21 cellular contexts compared by ENCODE assay signal in the genomic region with DNA sequence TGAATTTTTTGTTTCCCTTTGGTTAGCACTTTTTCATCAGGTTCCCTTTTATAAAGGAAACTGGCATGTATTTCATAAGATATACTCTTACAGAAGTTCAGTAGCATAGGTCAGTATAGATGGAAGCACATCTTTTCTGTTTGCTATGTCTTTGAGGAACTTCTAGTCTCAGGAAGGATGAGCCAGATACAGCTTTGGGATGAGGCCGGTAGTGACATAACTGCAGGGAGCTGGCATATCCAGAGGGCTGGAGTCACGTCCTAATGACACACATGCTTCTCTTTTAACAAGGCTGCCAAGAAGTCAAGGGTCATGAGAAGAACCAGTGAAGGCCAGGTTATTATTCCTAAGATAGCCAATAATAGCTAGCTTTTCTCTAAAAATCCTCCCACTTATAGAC. TPM values are rescaled to one million over a fixed set of nuclear protein-coding genes. Genes with fewer than 3 reads are reported as not detected.
DNase-seq lines count a peak whose midpoint lies in the region; ATAC-seq and TF ChIP-seq lines count a peak whose summit lies in the region.
"Had no signal": no experiment of that assay in that cellular context is flagged by ENCODE, and none has a peak within 500 bp of the region (broad histone marks: within the 10 kb centered on the region; RNA-seq: fewer than 3 reads in every experiment).

No MANE protein-coding gene starts in this region.

- peaks cover 19% of the 10 kb centered on the region for H3K4me1 ChIP-seq in CD4-positive, alpha-beta memory T cell (ENCODE audit: insufficient read depth, low read length)

- peak; percentile 1 to 71 for DNase-seq in NOMO-1 (lab: John Stamatoyannopoulos, UW; ENCODE audit: unreplicated experiment in 2 of 2)
- no peak for DNase-seq in NOMO-1 treated with dmso at 0.1 percent for 144 hours (lab: John Stamatoyannopoulos, UW; ENCODE audit: unreplicated experiment)
- DNase-seq in CD4-positive, alpha-beta memory T cell = no peak
- DNase-seq in memory B cell (ENCODE audit: low spot score in 2 of 2) = no peak
- no peak for DNase-seq in GM13977 (ENCODE audit: low spot score)
- no peak for DNase-seq in ACHN
- no peak for DNase-seq in DMS79 treated with DMSO at 0.1 percent for 48 hours (lab: John Stamatoyannopoulos, UW)
- DNase-seq: 8988T; activated CD4-positive, alpha-beta T cell treated with anti-CD3 and anti-CD28 coated beads for 36 hours; C1 segment of cervical spinal cord; IMR-90; kidney; mesendoderm; MG63; NCI-H1694; NCI-H748 treated with DMSO at 0.1 percent for 48 hours; nephron progenitor cell had no signal

- H3K27ac Mint-ChIP-seq in CD4-positive, alpha-beta memory T cell = peak overlapping the region; percentile 24 to 85 (median 59)
- peak overlapping the region; percentile 62 for H3K27ac Mint-ChIP-seq in activated T-helper 17 cell treated with anti-CD3 and anti-CD28 coated beads, Interleukin-2, amount 50 U/mL, for 72 hours
- peak overlapping the region; percentile 38 for H3K27ac Mint-ChIP-seq in memory B cell
- H3K27ac Mint-ChIP-seq: activated CD4-positive, alpha-beta T cell treated with anti-CD3 and anti-CD28 coated beads for 36 hours; nephron progenitor cell; progenitor cell of endocrine pancreas had no signal

- no peak overlapping the region for H3K4me3 Mint-ChIP-seq in CD4-positive, alpha-beta memory T cell
- no peak overlapping the region for H3K4me3 Mint-ChIP-seq in activated T-helper 17 cell treated with anti-CD3 and anti-CD28 coated beads, Interleukin-2, amount 50 U/mL, for 72 hours
- H3K4me3 Mint-ChIP-seq in memory B cell = no peak overlapping the region
- H3K4me3 Mint-ChIP-seq: activated CD4-positive, alpha-beta T cell treated with anti-CD3 and anti-CD28 coated beads for 36 hours had no signal

- TF ChIP-seq CTCF in GM13977 (IDR thresholded peaks at IDR 0.05; ENCODE audit: extremely low read depth, insufficient read depth, missing control alignments) = no peak

- intact Hi-C loops in CD4-positive, alpha-beta memory T cell (cut with micrococcal nuclease) = loop anchor here (5.0 kb wide), 1 partner anchor 34 kb away; the partner anchor contains the start of gene ADSL

- no peak for ATAC-seq in activated T-helper 17 cell treated with anti-CD3 and anti-CD28 coated beads, Interleukin-2, amount 50 U/mL, for 72 hours (replicated peaks)
- ATAC-seq in memory B cell (ENCODE audit: low read depth) = no peak
- ATAC-seq: activated CD4-positive, alpha-beta T cell treated with anti-CD3 and anti-CD28 coated beads for 36 hours had no signal

- POLR2A ChIA-PET in CD4-positive, alpha-beta memory T cell (lab: Charles Lee; ENCODE audit: partially characterized antibody) = interaction anchor here (0.7 to 1.0 kb wide), 2 partner anchors 10 to 27 kb away, joined by 3 to 4 read pairs; no protein-coding TSS in a partner anchor

- CTCF ChIA-PET in CD4-positive, alpha-beta memory T cell (lab: Charles Lee; ENCODE audit: partially characterized antibody) = interaction anchor here (0.6 kb wide), 1 partner anchor 33 kb away, joined by 3 read pairs; no protein-coding TSS in a partner anchor

- H3K4me1 Mint-ChIP-seq in CD4-positive, alpha-beta memory T cell = peaks cover 25 to 49% (median 36%) of the 10 kb centered on the region in 4 donors
- H3K4me1 Mint-ChIP-seq in activated T-helper 17 cell treated with anti-CD3 and anti-CD28 coated beads, Interleukin-2, amount 50 U/mL, for 72 hours = peaks cover 15% of the 10 kb centered on the region
- no peaks in the 10 kb centered on the region for H3K4me1 Mint-ChIP-seq in memory B cell

- peaks cover 86% of the 10 kb centered on the region for H3K36me3 ChIP-seq in CD4-positive, alpha-beta memory T cell (ENCODE audit: insufficient read depth, low read length)

- in situ Hi-C loops in GM13977 (cut with MboI; ENCODE audit: low pct_unique_long_range_greater_than_20kb, low sequenced_read_pairs, unreplicated experiment) = no loop called here
- in situ Hi-C loops in ACHN (cut with HindIII; ENCODE audit: low pct_ligation_motif_present, low pct_unique_long_range_greater_than_20kb, low sequenced_read_pairs) = no loop called here

- H3K9me3 Mint-ChIP-seq in CD4-positive, alpha-beta memory T cell = peaks cover 0 to 10% (median 0%) of the 10 kb centered on the region in 8 donors
- H3K9me3 Mint-ChIP-seq in activated T-helper 17 cell treated with anti-CD3 and anti-CD28 coated beads, Interleukin-2, amount 50 U/mL, for 72 hours = no peaks in the 10 kb centered on the region
- no peaks in the 10 kb centered on the region for H3K9me3 Mint-ChIP-seq in memory B cell
- H3K9me3 Mint-ChIP-seq: nephron progenitor cell had no signal

- no peaks in the 10 kb centered on the region for H3K27me3 ChIP-seq in CD4-positive, alpha-beta memory T cell (ENCODE audit: insufficient read depth, low read length)
- H3K27me3 ChIP-seq: MG63 had no signal

- H3K4me3 ChIP-seq in CD4-positive, alpha-beta memory T cell (ENCODE audit: low read length in 2 of 2) = no peak overlapping the region
- H3K4me3 ChIP-seq: MG63, SK-N-MC had no signal

- no peak overlapping the region for H3K27ac ChIP-seq in CD4-positive, alpha-beta memory T cell (ENCODE audit: low read depth, low read length)
- H3K27ac ChIP-seq: epithelial cell of prostate, SK-N-MC had no signal

- peaks cover 80 to 96% of the 10 kb centered on the region in 2 donors for H3K36me3 Mint-ChIP-seq in CD4-positive, alpha-beta memory T cell
- peaks cover 100% of the 10 kb centered on the region for H3K36me3 Mint-ChIP-seq in activated T-helper 17 cell treated with anti-CD3 and anti-CD28 coated beads, Interleukin-2, amount 50 U/mL, for 72 hours (ENCODE audit: low read depth)
- peaks cover 51% of the 10 kb centered on the region for H3K36me3 Mint-ChIP-seq in memory B cell

- no peaks in the 10 kb centered on the region for H3K9me3 ChIP-seq in CD4-positive, alpha-beta memory T cell (ENCODE audit: control insufficient read depth in 1 of 2, low read length in 2 of 2)
- H3K9me3 ChIP-seq: MG63 had no signal

- no peaks in the 10 kb centered on the region for H3K27me3 Mint-ChIP-seq in CD4-positive, alpha-beta memory T cell
- H3K27me3 Mint-ChIP-seq in activated T-helper 17 cell treated with anti-CD3 and anti-CD28 coated beads, Interleukin-2, amount 50 U/mL, for 72 hours = no peaks in the 10 kb centered on the region
- H3K27me3 Mint-ChIP-seq in memory B cell = no peaks in the 10 kb centered on the region
- H3K27me3 Mint-ChIP-seq: activated CD4-positive, alpha-beta T cell treated with anti-CD3 and anti-CD28 coated beads for 36 hours; progenitor cell of endocrine pancreas had no signal

RNA-seq across cellular contexts. Expression of gene ADSL, which starts 33.3 kb away (rescaled TPM):
- 10 to 100 TPM; 63.3 to 81.1 TPM for total RNA-seq in CD4-positive, alpha-beta memory T cell
- 100 to 1,000 TPM; 138 to 199 TPM for polyA plus RNA-seq in CD4-positive, alpha-beta memory T cell
- 100 to 1,000 TPM in 1 of 2 donors, 10 to 100 TPM in 1; 94.6 to 157 TPM for total RNA-seq in activated T-helper 17 cell treated with anti-CD3 and anti-CD28 coated beads, Interleukin-2, amount 50 U/mL, for 72 hours

RNA-seq across cellular contexts. Expression of gene SGSM3, which starts 57.4 kb away (rescaled TPM):
- 10 to 100 TPM; 87.5 to 90.0 TPM for total RNA-seq in CD4-positive, alpha-beta memory T cell
- 10 to 100 TPM; 30.5 to 58.2 TPM for polyA plus RNA-seq in CD4-positive, alpha-beta memory T cell
- 10 to 100 TPM; 39.7 to 41.8 TPM for total RNA-seq in activated T-helper 17 cell treated with anti-CD3 and anti-CD28 coated beads, Interleukin-2, amount 50 U/mL, for 72 hours

Comparison
In these comparisons a context has a peak if more than half of its experiments do, and no peak if none do; other contexts are left out.
1. DNase-seq: peak in NOMO-1 (2 of 2); none in NOMO-1 treated with dmso at 0.1 percent for 144 hours (single experiment), CD4-positive, alpha-beta memory T cell (0 of 5), memory B cell (0 of 2), GM13977 (single experiment), ACHN (single experiment) and DMS79 treated with DMSO at 0.1 percent for 48 hours (single experiment).
2. Peak in every context shown above with its lines, with median percentiles within 50 percentile points of each other: H3K27ac Mint-ChIP-seq.